In the genomic region with DNA sequence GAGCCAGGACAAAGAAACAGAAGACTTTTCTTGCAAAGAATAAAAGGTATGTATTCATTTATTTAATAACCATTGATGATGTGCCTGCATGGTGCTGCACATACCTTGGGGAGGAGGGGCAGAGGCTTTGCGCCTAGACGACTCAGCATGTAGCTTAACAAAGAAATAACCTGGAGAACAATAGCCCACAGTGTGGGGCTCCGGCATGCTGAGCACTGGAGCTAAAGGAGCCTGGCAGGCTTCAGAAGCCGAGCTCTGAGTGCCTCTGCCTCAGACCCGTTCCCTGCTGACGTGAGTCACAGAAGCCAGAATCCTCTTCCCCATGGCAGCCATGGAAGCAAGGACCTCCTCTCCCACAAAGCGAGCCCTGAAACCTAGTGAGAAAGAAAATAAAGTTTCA, we compare ENCODE assay signal across 24 cellular contexts.
DNase-seq lines count a peak whose midpoint lies in the region; TF ChIP-seq lines count a peak whose summit lies in the region.
"Had no signal": no experiment of that assay in that cellular context is flagged by ENCODE, and none has a peak within 500 bp of the region (broad histone marks: within the 10 kb centered on the region; RNA-seq: fewer than 3 reads in every experiment).

No MANE protein-coding gene starts in this region.

- H3K27me3 ChIP-seq in H9 (ENCODE audit: insufficient read depth, low read length): no peaks in the 10 kb centered on the region
- H3K27me3 ChIP-seq in iPS DF 6.9 (ENCODE audit: control insufficient read depth, insufficient read depth, low read length): no peaks in the 10 kb centered on the region
- H3K27me3 ChIP-seq: esophagus muscularis mucosa, vagina had no signal

- no peak overlapping the region for H2BK20ac ChIP-seq in H9 (ENCODE audit: low read depth, low read length, poor library complexity, severe bottlenecking)

- H3K4me1 ChIP-seq in H9 (ENCODE audit: insufficient read depth, low read length): peaks cover 6% of the 10 kb centered on the region; the same call in 1 of the 2 replicates
- peaks cover 6% of the 10 kb centered on the region for H3K4me1 ChIP-seq in iPS DF 6.9 (ENCODE audit: control insufficient read depth, insufficient read depth, low read length)
- H3K4me1 ChIP-seq: left lung, psoas muscle, vagina had no signal

- no peak for TF ChIP-seq CTCF in H9 (conservative IDR thresholded peaks at IDR 0.05)
- no peak for TF ChIP-seq CTCF in GM20000 (IDR thresholded peaks at IDR 0.05; ENCODE audit: extremely low read depth, missing control alignments)

- peaks cover 31% of the 10 kb centered on the region for H3K27me3 Mint-ChIP-seq in H9 (ENCODE audit: low read depth)

- WGBS in H9 (ENCODE audit: extremely low coverage, insufficient read length, low lambda C conversion rate): no CpG with 5 or more reads among the region's 7 CpGs
- no CpG with 5 or more reads among the region's 7 CpGs for WGBS in iPS DF 6.9 (ENCODE audit: insufficient coverage, insufficient read length)

- H3K18ac ChIP-seq in H9 (ENCODE audit: insufficient read length, low read depth, low read length): no peak overlapping the region

- peak overlapping the region; percentile 68 to 90 (median 86); a peak in 5 of 7 replicates for H3K27ac Mint-ChIP-seq in H9
- H3K27ac Mint-ChIP-seq: activated B cell treated with CpG ODN at 0.5 μM for 24 hours; activated CD4-positive, alpha-beta memory T cell treated with anti-CD3 and anti-CD28 coated beads for 36 hours; CD4-positive, alpha-beta T cell; stimulated activated naive B cell treated with anti-CD40 and anti-IgM and Interleukin-4, amounts not matched to agents 10 μg/mL and 1 μg/mL and 100 μg/mL, for 72 hours had no signal

- H2AK5ac ChIP-seq in H9 (ENCODE audit: insufficient read length, low read length): no peak overlapping the region

- H2BK15ac ChIP-seq in H9 (ENCODE audit: low read depth, low read length): no peak overlapping the region

- H2BK120ac ChIP-seq in H9 (ENCODE audit: low read depth, low read length, poor library complexity, severe bottlenecking): no peak overlapping the region

- no peak overlapping the region for H3K9ac ChIP-seq in H9 (ENCODE audit: extremely low read depth, insufficient read length, low read length)

- no peak overlapping the region for H3K14ac ChIP-seq in H9 (ENCODE audit: insufficient read depth, low read length)

- no peak overlapping the region for H4K5ac ChIP-seq in H9 (ENCODE audit: insufficient read length, low read depth, low read length)

- no peak overlapping the region for H2AFZ ChIP-seq in H9 (ENCODE audit: low read length)

- H3K23me2 ChIP-seq in H9 (ENCODE audit: insufficient read length, low read depth, low read length, poor library complexity, severe bottlenecking): no peaks in the 10 kb centered on the region

- H3K27ac ChIP-seq in H9 (ENCODE audit: insufficient read length, low read depth, low read length) (no peak overlapping the region), iPS DF 6.9 (ENCODE audit: low read length) (no peak overlapping the region)
- H3K27ac ChIP-seq: esophagus muscularis mucosa, left lung, psoas muscle, vagina had no signal

- H3K9me3 ChIP-seq in H9 (ENCODE audit: control insufficient read depth, low read depth, low read length) (no peaks in the 10 kb centered on the region), iPS DF 6.9 (ENCODE audit: control insufficient read depth, insufficient read depth, low read length) (no peaks in the 10 kb centered on the region)
- H3K9me3 ChIP-seq: esophagus muscularis mucosa, left lung, psoas muscle, vagina had no signal

- H3K36me3 Mint-ChIP-seq in H9 (ENCODE audit: insufficient read depth in 1 of 3, low read depth in 3 of 3): no peaks in the 10 kb centered on the region
- H3K36me3 Mint-ChIP-seq: activated CD4-positive, alpha-beta memory T cell treated with anti-CD3 and anti-CD28 coated beads for 36 hours; stimulated activated naive B cell treated with anti-CD40 and anti-IgM and Interleukin-4, amounts not matched to agents 10 μg/mL and 1 μg/mL and 100 μg/mL, for 72 hours had no signal

- no peak overlapping the region for H3K4ac ChIP-seq in H9 (ENCODE audit: low read depth, low read length)

- no peaks in the 10 kb centered on the region for H3K36me3 ChIP-seq in iPS DF 6.9 (ENCODE audit: control insufficient read depth, insufficient read depth, low read length)
- H3K36me3 ChIP-seq: esophagus muscularis mucosa, left lung, vagina had no signal

- DNase-seq in H9 (peak; percentile 81), NCI-H345 treated with DMSO at 0.1 percent for 48 hours (lab: John Stamatoyannopoulos, UW; ENCODE audit: unreplicated experiment) (peak; percentile 61), iPS DF 6.9 (ENCODE audit: low read depth, low spot score) (peak; percentile 66), pons (ENCODE audit: low spot score) (peak; percentile 7), NCI-H510A treated with DMSO at 0.1 percent for 48 hours (lab: John Stamatoyannopoulos, UW) (no peak), GM20000 (ENCODE audit: low spot score) (no peak), Ammon's horn (ENCODE audit: low spot score) (no peak)
- DNase-seq: activated B cell treated with CpG ODN at 0.5 μM for 24 hours; activated CD4-positive, alpha-beta memory T cell treated with anti-CD3 and anti-CD28 coated beads for 36 hours; CD4-positive, alpha-beta T cell; DMS153; effector memory CD4-positive, alpha-beta T cell; left lung; NCI-H1092; NCI-H2081 treated with DMSO at 0.1 percent for 48 hours; NCI-H526 treated with DMSO at 0.1 percent for 48 hours; psoas muscle; stimulated activated CD4-positive, alpha-beta T cell treated with anti-CD3 and anti-CD28 coated beads, Interleukin-2, amount 100 ng/mL, for 24 hours; stimulated activated naive B cell treated with anti-CD40 and anti-IgM and Interleukin-4, amounts not matched to agents 10 μg/mL and 1 μg/mL and 100 μg/mL, for 72 hours; T-helper 9 cell had no signal

- H3K4me2 ChIP-seq in H9 (ENCODE audit: insufficient read depth, insufficient read length, low read length): no peak overlapping the region

- H3K79me2 ChIP-seq in H9 (ENCODE audit: insufficient read depth, low read length): no peaks in the 10 kb centered on the region

- H4K20me1 ChIP-seq in H9 (ENCODE audit: control insufficient read depth, insufficient read depth, insufficient read length): no peaks in the 10 kb centered on the region

- no peak overlapping the region; a peak in 1 of 5 replicates for H3K4me3 Mint-ChIP-seq in H9
- H3K4me3 Mint-ChIP-seq: activated B cell treated with CpG ODN at 0.5 μM for 24 hours; activated CD4-positive, alpha-beta memory T cell treated with anti-CD3 and anti-CD28 coated beads for 36 hours; CD4-positive, alpha-beta T cell; nephron; stimulated activated naive B cell treated with anti-CD40 and anti-IgM and Interleukin-4, amounts not matched to agents 10 μg/mL and 1 μg/mL and 100 μg/mL, for 72 hours had no signal

- H2BK12ac ChIP-seq in H9 (ENCODE audit: insufficient read length, low read depth, low read length): no peak overlapping the region

- no peaks in the 10 kb centered on the region for H3K9me3 Mint-ChIP-seq in H9
- H3K9me3 Mint-ChIP-seq: activated B cell treated with CpG ODN at 0.5 μM for 24 hours; activated CD4-positive, alpha-beta memory T cell treated with anti-CD3 and anti-CD28 coated beads for 36 hours; CD4-positive, alpha-beta T cell; nephron; stimulated activated naive B cell treated with anti-CD40 and anti-IgM and Interleukin-4, amounts not matched to agents 10 μg/mL and 1 μg/mL and 100 μg/mL, for 72 hours had no signal

- no peak overlapping the region for H4K91ac ChIP-seq in H9 (ENCODE audit: insufficient read length, low read depth, low read length)

- H3K4me1 Mint-ChIP-seq in H9: peaks cover 64 to 68% of the 10 kb centered on the region in 2 experiments
- H3K4me1 Mint-ChIP-seq: activated B cell treated with CpG ODN at 0.5 μM for 24 hours; stimulated activated naive B cell treated with anti-CD40 and anti-IgM and Interleukin-4, amounts not matched to agents 10 μg/mL and 1 μg/mL and 100 μg/mL, for 72 hours had no signal

- H3T11ph ChIP-seq in H9 (ENCODE audit: low read length): no peak overlapping the region

- no peak overlapping the region for H3K4me3 ChIP-seq in iPS DF 6.9 (ENCODE audit: low read length)
- H3K4me3 ChIP-seq: esophagus muscularis mucosa, GM12878, left lung, psoas muscle, vagina had no signal

- no peak overlapping the region for H3K56ac ChIP-seq in H9 (ENCODE audit: insufficient read length, low read depth, low read length)

- no peak overlapping the region for H4K8ac ChIP-seq in H9 (replicated peaks; ENCODE audit: insufficient read length, low read depth, low read length)

- H3K23ac ChIP-seq in H9 (ENCODE audit: insufficient read length, low read depth, low read length): no peak overlapping the region

- H2BK5ac ChIP-seq in H9 (ENCODE audit: insufficient read length, low read length): no peak overlapping the region

- no peaks in the 10 kb centered on the region for H3K79me1 ChIP-seq in H9 (ENCODE audit: insufficient read depth, low read depth, low read length, poor library complexity, severe bottlenecking)

Comparison
In these comparisons a context has a peak if more than half of its experiments do, and no peak if none do; other contexts are left out.
1. DNase-seq: peak in H9 (single experiment), NCI-H345 treated with DMSO at 0.1 percent for 48 hours (single experiment), iPS DF 6.9 (single experiment) and pons (single experiment); none in NCI-H510A treated with DMSO at 0.1 percent for 48 hours (single experiment), GM20000 (single experiment) and Ammon's horn (single experiment).